ENCODE assay signal across 9 cellular contexts in genomic region chr2:162890690-162891311, GRCh38. TPM values are rescaled to one million over a fixed set of nuclear protein-coding genes. Genes with fewer than 3 reads are reported as not detected.
A peak's percentile ranks its signal among the peaks of the same experiment; 100 is the strongest.
DNase-seq lines count a peak whose midpoint lies in the region; ATAC-seq, FAIRE-seq and TF ChIP-seq lines count a peak whose summit lies in the region.
"Had no signal": no experiment of that assay in that cellular context is flagged by ENCODE, and none has a peak within 500 bp of the region (broad histone marks: within the 10 kb centered on the region; RNA-seq: fewer than 3 reads in every experiment).

No MANE protein-coding gene starts in this region.

- H3K36me3 Mint-ChIP-seq in natural killer cell, result no peaks in the 10 kb centered on the region
- H3K36me3 Mint-ChIP-seq in natural killer cell treated with Interleukin-12 subunit alpha and Interleukin-12 subunit beta and Interleukin-15 and Interleukin-18, amount 100 ng/mL, for 72 hours, result no peaks in the 10 kb centered on the region
- H3K36me3 Mint-ChIP-seq: naive B cell had no signal

- no peak overlapping the region for H3K4me3 Mint-ChIP-seq in natural killer cell
- H3K4me3 Mint-ChIP-seq in natural killer cell treated with Interleukin-12 subunit alpha and Interleukin-12 subunit beta and Interleukin-15 and Interleukin-18, amount 100 ng/mL, for 72 hours, result no peak overlapping the region
- H3K4me3 Mint-ChIP-seq: naive B cell had no signal

- no peak overlapping the region for H3K27ac Mint-ChIP-seq in natural killer cell
- H3K27ac Mint-ChIP-seq in natural killer cell treated with Interleukin-12 subunit alpha and Interleukin-12 subunit beta and Interleukin-15 and Interleukin-18, amount 100 ng/mL, for 72 hours, result no peak overlapping the region
- H3K27ac Mint-ChIP-seq: naive B cell had no signal

- intact Hi-C loops in natural killer cell (cut with micrococcal nuclease), result no loop called here
- intact Hi-C loops in mucosa of descending colon (cut with DNase I, micrococcal nuclease), result no loop called here
- intact Hi-C loops in sciatic nerve (cut with DNase I), result no loop called here

- no peak overlapping the region for H3K9ac ChIP-seq in NT2/D1 (ENCODE audit: insufficient read length, low read depth)

- FAIRE-seq in colon (lab: Jason Lieb, UNC), result peak; percentile 14

- no peak overlapping the region for H3K4me3 ChIP-seq in HL-60 (replicated peaks; ENCODE audit: insufficient read depth, low read length)
- H3K4me3 ChIP-seq in NT2/D1 (ENCODE audit: insufficient read length, low read depth), result no peak overlapping the region
- H3K4me3 ChIP-seq in mucosa of descending colon, result no peak overlapping the region

- H3K36me3 ChIP-seq in NT2/D1 (ENCODE audit: insufficient read depth, insufficient read length, low read length) (no peaks in the 10 kb centered on the region), mucosa of descending colon (ENCODE audit: low read depth) (no peaks in the 10 kb centered on the region)

- no peak overlapping the region for H3K27ac ChIP-seq in HL-60 (replicated peaks)

- H3K9me3 Mint-ChIP-seq in natural killer cell, result peaks cover 2 to 10% of the 10 kb centered on the region in 2 donors
- H3K9me3 Mint-ChIP-seq in natural killer cell treated with Interleukin-12 subunit alpha and Interleukin-12 subunit beta and Interleukin-15 and Interleukin-18, amount 100 ng/mL, for 72 hours, result peaks cover 3% of the 10 kb centered on the region
- H3K9me3 Mint-ChIP-seq: naive B cell had no signal

- H3K27me3 ChIP-seq in HL-60 (ENCODE audit: insufficient read depth, poor library complexity, severe bottlenecking) (no peaks in the 10 kb centered on the region), NT2/D1 (ENCODE audit: insufficient read depth, insufficient read length) (no peaks in the 10 kb centered on the region)

- DNase-seq in natural killer cell (no peak), HL-60 (ENCODE audit: low read depth in 1 of 2, low spot score in 1 of 2) (peak; percentile 23 to 45), NT2/D1 (ENCODE audit: low read depth, low spot score) (peak; percentile 28), mucosa of descending colon (no peak), sciatic nerve (ENCODE audit: low spot score) (no peak)
- no peak for DNase-seq in natural killer cell treated with Interleukin-12 subunit alpha and Interleukin-12 subunit beta and Interleukin-15 and Interleukin-18, amount 100 ng/mL, for 72 hours (ENCODE audit: low spot score)
- DNase-seq: naive B cell had no signal

- H3K4me1 Mint-ChIP-seq in natural killer cell, result no peaks in the 10 kb centered on the region
- H3K4me1 Mint-ChIP-seq in natural killer cell treated with Interleukin-12 subunit alpha and Interleukin-12 subunit beta and Interleukin-15 and Interleukin-18, amount 100 ng/mL, for 72 hours (ENCODE audit: low read depth in 2 of 2), result no peaks in the 10 kb centered on the region
- H3K4me1 Mint-ChIP-seq: naive B cell had no signal

- H3K27me3 Mint-ChIP-seq in natural killer cell (ENCODE audit: low read depth in 2 of 2), result no peaks in the 10 kb centered on the region
- H3K27me3 Mint-ChIP-seq in natural killer cell treated with Interleukin-12 subunit alpha and Interleukin-12 subunit beta and Interleukin-15 and Interleukin-18, amount 100 ng/mL, for 72 hours, result no peaks in the 10 kb centered on the region
- H3K27me3 Mint-ChIP-seq: naive B cell had no signal

- H3K4me1 ChIP-seq in NT2/D1 (ENCODE audit: insufficient read depth, insufficient read length) (no peaks in the 10 kb centered on the region), mucosa of descending colon (ENCODE audit: low read depth) (no peaks in the 10 kb centered on the region)

- TF ChIP-seq CTCF in natural killer cell (IDR thresholded peaks at IDR 0.05), result peak; percentile 9
- TF ChIP-seq CTCF in HL-60 (IDR thresholded peaks at IDR 0.05; ENCODE audit: insufficient read depth, low read length), result peak; percentile 70
- peak; percentile 18 for TF ChIP-seq CTCF in mucosa of descending colon (IDR thresholded peaks at IDR 0.05)

- no peaks in the 10 kb centered on the region for H3K9me3 ChIP-seq in NT2/D1 (ENCODE audit: insufficient read depth, low read length)
- H3K9me3 ChIP-seq in mucosa of descending colon, result no peaks in the 10 kb centered on the region

- ATAC-seq in natural killer cell (no peak), GM21619 (IDR thresholded peaks at IDR 0.05; ENCODE audit: unreplicated experiment) (peak; percentile 95), mucosa of descending colon (peak; percentile 40), sciatic nerve (no peak)
- no peak for ATAC-seq in natural killer cell treated with Interleukin-12 subunit alpha and Interleukin-12 subunit beta and Interleukin-15 and Interleukin-18, amount 100 ng/mL, for 72 hours

RNA-seq across cellular contexts. Expression of gene KCNH7, which starts 52.2 kb away (rescaled TPM):
- total RNA-seq in natural killer cell, result not detected
- total RNA-seq in natural killer cell treated with Interleukin-12 subunit alpha and Interleukin-12 subunit beta and Interleukin-15 and Interleukin-18, amount 100 ng/mL, for 72 hours, result not detected
- under 1 TPM in 1 of 3 donors, not detected in 2; 0.35 TPM for total RNA-seq in mucosa of descending colon
- not detected for total RNA-seq in sciatic nerve

Comparison
In these comparisons a context has a peak if more than half of its experiments do, and no peak if none do; other contexts are left out.
1. ATAC-seq: peak in GM21619 (single experiment) and mucosa of descending colon (single experiment); none in natural killer cell (0 of 3), natural killer cell treated with Interleukin-12 subunit alpha and Interleukin-12 subunit beta and Interleukin-15 and Interleukin-18, amount 100 ng/mL, for 72 hours (0 of 2) and sciatic nerve (single experiment).
2. DNase-seq: peak in HL-60 (2 of 2) and NT2/D1 (single experiment); none in natural killer cell (single experiment), natural killer cell treated with Interleukin-12 subunit alpha and Interleukin-12 subunit beta and Interleukin-15 and Interleukin-18, amount 100 ng/mL, for 72 hours (single experiment), mucosa of descending colon (0 of 3) and sciatic nerve (single experiment).
3. CTCF ChIP-seq: peak in every context shown above with its lines; median percentile 70 in HL-60; 18 in mucosa of descending colon; 9 in natural killer cell.